Comparison of ENCODE assay signal across 14 cellular contexts in genomic region chr3:188241072-188241471, GRCh38.
DNase-seq lines count a peak whose midpoint lies in the region; ATAC-seq and TF ChIP-seq lines count a peak whose summit lies in the region.
"Had no signal": no experiment of that assay in that cellular context is flagged by ENCODE, and none has a peak within 500 bp of the region (broad histone marks: within the 10 kb centered on the region; RNA-seq: fewer than 3 reads in every experiment).

No MANE protein-coding gene starts in this region.

- peaks cover 31% of the 10 kb centered on the region for H3K36me3 Mint-ChIP-seq in HFFc6 (ENCODE audit: low read depth)

- intact Hi-C loops in left ventricle myocardium inferior (cut with micrococcal nuclease): no loop called here

- no peaks in the 10 kb centered on the region for H3K9me3 Mint-ChIP-seq in HFFc6
- H3K9me3 Mint-ChIP-seq: GM23338 had no signal

- peaks cover 2% of the 10 kb centered on the region; the same call in 1 of the 2 replicates for H3K27me3 Mint-ChIP-seq in HFFc6 (ENCODE audit: insufficient read depth)

- H3K4me3 ChIP-seq in brain microvascular endothelial cell (ENCODE audit: low read depth, low read length) (no peak overlapping the region), left ventricle myocardium inferior (peak overlapping the region; percentile 15)
- H3K4me3 ChIP-seq: BLaER1 treated with 17β-estradiol and CSF1 and Interleukin-3, amounts not matched to agents 10 nM and 100 nM; GM23338 had no signal

- peak; percentile 22 for DNase-seq in HFFc6
- DNase-seq in brain microvascular endothelial cell: peak; percentile 73
- peak; percentile 36 for DNase-seq in left ventricle myocardium inferior
- DNase-seq in retina: peak; percentile 36
- no peak for DNase-seq in ACHN
- DNase-seq: NCI-H1694 treated with DMSO at 0.1 percent for 48 hours, T-helper 9 cell, trophoblast cell had no signal

- H3K27me3 ChIP-seq in brain microvascular endothelial cell (replicated peaks) (no peaks in the 10 kb centered on the region), left ventricle myocardium inferior (ENCODE audit: low read depth) (no peaks in the 10 kb centered on the region)
- H3K27me3 ChIP-seq: BLaER1 treated with 17β-estradiol and CSF1 and Interleukin-3, amounts not matched to agents 10 nM and 100 nM; neutrophil had no signal

- in situ Hi-C loops in brain microvascular endothelial cell (cut with HindIII; ENCODE audit: low pct_ligation_motif_present, low sequenced_read_pairs) (no loop called here), ACHN (cut with HindIII; ENCODE audit: low pct_ligation_motif_present, low pct_unique_long_range_greater_than_20kb, low sequenced_read_pairs) (no loop called here)

- peaks cover 83% of the 10 kb centered on the region for H3K4me1 Mint-ChIP-seq in HFFc6 (ENCODE audit: low read depth)

- peaks cover 86% of the 10 kb centered on the region for H3K4me1 ChIP-seq in left ventricle myocardium inferior

- no peak overlapping the region for H3K4me3 Mint-ChIP-seq in HFFc6
- H3K4me3 Mint-ChIP-seq: GM23338 had no signal

- no peaks in the 10 kb centered on the region for H3K9me3 ChIP-seq in left ventricle myocardium inferior (replicated peaks)
- H3K9me3 ChIP-seq: neutrophil had no signal

- ATAC-seq in HG03521 (IDR thresholded peaks at IDR 0.05; ENCODE audit: unreplicated experiment) (no peak), HG02642 (IDR thresholded peaks at IDR 0.05; ENCODE audit: poor library complexity, unreplicated experiment) (no peak), GM21515 (IDR thresholded peaks at IDR 0.05; ENCODE audit: unreplicated experiment) (no peak)

- H3K36me3 ChIP-seq in brain microvascular endothelial cell (replicated peaks) (peaks cover 2% of the 10 kb centered on the region), left ventricle myocardium inferior (no peaks in the 10 kb centered on the region)
- H3K36me3 ChIP-seq: neutrophil had no signal

- TF ChIP-seq CTCF in HFFc6 (IDR thresholded peaks at IDR 0.05) (no peak), brain microvascular endothelial cell (IDR thresholded peaks at IDR 0.05; ENCODE audit: low read depth, low read length, missing control alignments) (no peak), left ventricle myocardium inferior (IDR thresholded peaks at IDR 0.05; ENCODE audit: borderline replicate concordance) (no peak)

- no peak overlapping the region for H3K27ac Mint-ChIP-seq in HFFc6
- H3K27ac Mint-ChIP-seq: GM23338 had no signal

- peak overlapping the region; percentile 6 for H3K27ac ChIP-seq in brain microvascular endothelial cell
- peak overlapping the region; percentile 85 for H3K27ac ChIP-seq in left ventricle myocardium inferior (replicated peaks)
- H3K27ac ChIP-seq: BLaER1 treated with 17β-estradiol and CSF1 and Interleukin-3, amounts not matched to agents 10 nM and 100 nM; neutrophil had no signal
